Comparison of ENCODE assay signal across 14 cellular contexts in genomic region chr1:243728192-243728570, GRCh38.
DNase-seq lines count a peak whose midpoint lies in the region; ATAC-seq and TF ChIP-seq lines count a peak whose summit lies in the region.
"Had no signal": no experiment of that assay in that cellular context is flagged by ENCODE, and none has a peak within 500 bp of the region (broad histone marks: within the 10 kb centered on the region; RNA-seq: fewer than 3 reads in every experiment).

No MANE protein-coding gene starts in this region.

- POLR2A ChIA-PET in GM10248 (lab: Yijun Ruan, JAX) = no interaction called here

- CTCF ChIA-PET in GM10248 (lab: Yijun Ruan, JAX) = interaction anchor here (1.7 kb wide), 1 partner anchor 385 kb away, joined by 4 read pairs; no protein-coding TSS in a partner anchor

- TF ChIP-seq POLR2A in GM18505 (IDR thresholded peaks at IDR 0.05; ENCODE audit: borderline replicate concordance, extremely low read depth, insufficient read depth, insufficient read length) = no peak

- peaks cover 5% of the 10 kb centered on the region for H3K4me1 Mint-ChIP-seq in endodermal cell

- H3K4me3 ChIP-seq in endodermal cell (ENCODE audit: low read length) = no peak overlapping the region

- H3K36me3 ChIP-seq in endodermal cell (ENCODE audit: control insufficient read depth, insufficient read depth, low read length) = no peaks in the 10 kb centered on the region

- peaks cover 8% of the 10 kb centered on the region for H3K9me3 Mint-ChIP-seq in endodermal cell

- H3K27me3 Mint-ChIP-seq in endodermal cell (ENCODE audit: insufficient read depth) = no peaks in the 10 kb centered on the region

- no peak overlapping the region for H3K4me3 Mint-ChIP-seq in endodermal cell

- H3K27me3 ChIP-seq in endodermal cell (ENCODE audit: control insufficient read depth, insufficient read depth, low read length, poor library complexity, severe bottlenecking) (no peaks in the 10 kb centered on the region), foreskin keratinocyte (no peaks in the 10 kb centered on the region)

- H3K9ac ChIP-seq in endodermal cell (ENCODE audit: extremely low read depth, low read length, poor library complexity, severe bottlenecking) = no peak overlapping the region

- H3K4me1 ChIP-seq in endodermal cell (ENCODE audit: control insufficient read depth, insufficient read depth, low read length) (no peaks in the 10 kb centered on the region), foreskin keratinocyte (no peaks in the 10 kb centered on the region)

- peaks cover 7% of the 10 kb centered on the region for H3K9me3 ChIP-seq in endodermal cell (ENCODE audit: control insufficient read depth, low read length)

- peaks cover 7% of the 10 kb centered on the region for H3K36me3 Mint-ChIP-seq in endodermal cell (ENCODE audit: low read depth)

- no peak for TF ChIP-seq CTCF in endodermal cell (conservative IDR thresholded peaks at IDR 0.05)
- TF ChIP-seq CTCF in foreskin keratinocyte (conservative IDR thresholded peaks at IDR 0.05) = no peak
- no peak for TF ChIP-seq CTCF in GM10248 (IDR thresholded peaks at IDR 0.05; ENCODE audit: control extremely low read depth, extremely low read depth, low read depth, missing control alignments)

- H3K27ac Mint-ChIP-seq in endodermal cell = no peak overlapping the region

- WGBS in endodermal cell (ENCODE audit: insufficient coverage in 1 of 2, insufficient read length in 1 of 2), 2 experiments = 88% methylated on average over 1 of the region's 1 CpG; no CpG with 5 or more reads in 1 of the 2 experiments

- peak; percentile 17 for ATAC-seq in GM18505 (IDR thresholded peaks at IDR 0.05; ENCODE audit: unreplicated experiment)
- peak; percentile 14 for ATAC-seq in GM21447 (IDR thresholded peaks at IDR 0.05; ENCODE audit: unreplicated experiment)
- peak; percentile 22 for ATAC-seq in HG03175 (IDR thresholded peaks at IDR 0.05; ENCODE audit: unreplicated experiment)
- no peak for ATAC-seq in foreskin keratinocyte
- ATAC-seq: stimulated activated naive CD8-positive, alpha-beta T cell treated with anti-CD3 and anti-CD28 coated beads, Interleukin-15, Interleukin-2, amounts not matched to agents 100 U/mL and 50 U/mL, for 24 hours had no signal

- peak; percentile 65 for DNase-seq in left kidney (ENCODE audit: low read depth, low spot score)
- DNase-seq in activated CD4-positive, alpha-beta T cell treated with anti-CD3 and anti-CD28 coated beads for 1 hour = no peak
- no peak for DNase-seq in endodermal cell
- DNase-seq in foreskin keratinocyte = no peak
- DNase-seq in GM10248 (ENCODE audit: extremely low spot score) = no peak
- DNase-seq: activated T-cell treated with anti-CD3 and anti-CD28 coated beads for 4 hours; cortex of kidney; NCI-H1436 treated with DMSO at 0.1 percent for 48 hours; NCI-H774; Right ventricle myocardium superior; stimulated activated naive CD8-positive, alpha-beta T cell treated with anti-CD3 and anti-CD28 coated beads, Interleukin-15, Interleukin-2, amounts not matched to agents 100 U/mL and 50 U/mL, for 24 hours had no signal

- H3K27ac ChIP-seq in endodermal cell (ENCODE audit: low read depth, low read length) (no peak overlapping the region), foreskin keratinocyte (no peak overlapping the region)
